13 cellular contexts compared by ENCODE assay signal in the genomic region with DNA sequence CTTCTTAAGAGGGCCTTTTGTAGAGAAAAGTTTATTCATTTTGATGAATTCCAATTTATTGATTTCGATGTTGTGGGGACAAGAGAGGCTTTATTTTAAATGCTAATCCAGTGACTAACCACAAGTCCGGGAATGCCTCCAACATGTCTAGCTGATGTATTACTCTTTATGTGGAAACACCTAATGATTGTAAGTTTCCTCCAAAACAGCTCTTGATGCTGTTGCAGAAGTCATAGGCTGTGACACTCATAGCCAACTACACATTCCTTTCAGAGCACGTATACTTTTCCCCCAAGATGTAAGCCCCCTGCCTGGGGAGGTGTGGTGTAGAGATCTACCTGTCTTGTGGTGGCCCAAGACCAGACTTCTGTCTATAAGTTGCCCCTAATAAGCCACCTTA.
DNase-seq lines count a peak whose midpoint lies in the region; ATAC-seq and TF ChIP-seq lines count a peak whose summit lies in the region.
"Had no signal": no experiment of that assay in that cellular context is flagged by ENCODE, and none has a peak within 500 bp of the region (broad histone marks: within the 10 kb centered on the region; RNA-seq: fewer than 3 reads in every experiment).

No MANE protein-coding gene starts in this region.

- no peak for TF ChIP-seq CTCF in BJ (IDR thresholded peaks at IDR 0.05; ENCODE audit: insufficient read depth, low read depth, low read length)
- TF ChIP-seq CTCF in MCF 10A (IDR thresholded peaks at IDR 0.05; ENCODE audit: unreplicated experiment), result no peak
- no peak for TF ChIP-seq CTCF in psoas muscle (IDR thresholded peaks at IDR 0.05)

- WGBS in mesenchymal stem cell, result 33% methylated on average over 1 of the region's 3 CpGs
- WGBS in psoas muscle, 3 donors, result 56 to 69% (median 57%) methylated on average over 3 of the region's 3 CpGs
- 68% methylated on average over 3 of the region's 3 CpGs for WGBS in right cardiac atrium

- H4K91ac ChIP-seq in mesenchymal stem cell (ENCODE audit: low read length), result no peak overlapping the region

- H3K18ac ChIP-seq in mesenchymal stem cell (ENCODE audit: low read depth in 1 of 2, low read length in 2 of 2), result peak overlapping the region in 1 of 2 experiments; percentile 19

- no peak overlapping the region for H3K4me3 Mint-ChIP-seq in MCF 10A (ENCODE audit: unreplicated experiment)

- no peak overlapping the region for H4K8ac ChIP-seq in mesenchymal stem cell (ENCODE audit: low read length)

- H3K27ac ChIP-seq in mesenchymal stem cell (ENCODE audit: low read length, poor library complexity, severe bottlenecking) (no peak overlapping the region), psoas muscle (no peak overlapping the region), right cardiac atrium (ENCODE audit: low read length) (no peak overlapping the region)
- H3K27ac ChIP-seq: hepatocyte, KMS-11 had no signal

- H3K79me1 ChIP-seq in mesenchymal stem cell (replicated peaks; ENCODE audit: low read length, poor library complexity, severe bottlenecking), result no peaks in the 10 kb centered on the region

- H3K4me3 ChIP-seq in BJ (ENCODE audit: low read depth, low read length), result no peak overlapping the region
- no peak overlapping the region for H3K4me3 ChIP-seq in mesenchymal stem cell (ENCODE audit: insufficient read depth in 1 of 2, low read depth in 1 of 2, low read length in 2 of 2)
- no peak overlapping the region for H3K4me3 ChIP-seq in psoas muscle
- no peak overlapping the region for H3K4me3 ChIP-seq in right cardiac atrium (ENCODE audit: low read length)
- H3K4me3 ChIP-seq: hepatocyte had no signal

- H3K27me3 ChIP-seq in BJ (ENCODE audit: control insufficient read depth, insufficient read depth, low read length), result no peaks in the 10 kb centered on the region
- H3K27me3 ChIP-seq in mesenchymal stem cell (ENCODE audit: control insufficient read depth in 1 of 2, insufficient read depth in 1 of 2, low read length in 2 of 2), result peaks cover 0 to 12% of the 10 kb centered on the region in 2 experiments
- H3K27me3 ChIP-seq in psoas muscle (ENCODE audit: insufficient read depth in 3 of 3, low read length in 2 of 3), result no peaks in the 10 kb centered on the region
- no peaks in the 10 kb centered on the region for H3K27me3 ChIP-seq in right cardiac atrium (ENCODE audit: control insufficient read depth, insufficient read depth)
- H3K27me3 ChIP-seq: hepatocyte had no signal

- no peak overlapping the region for H2AK5ac ChIP-seq in mesenchymal stem cell (ENCODE audit: low read length, severe bottlenecking)

- ATAC-seq in psoas muscle (no peak), right cardiac atrium (no peak)

- POLR2A ChIA-PET in BJ (lab: Charles Lee) (no interaction called here), MCF 10A (lab: Yijun Ruan, JAX) (interaction anchor here (0.6 to 1.5 kb wide), 11 partner anchors 8 to 231 kb away, joined by 3 to 18 read pairs (median 5); no protein-coding TSS in a partner anchor)

- no peak overlapping the region for H2AFZ ChIP-seq in mesenchymal stem cell (ENCODE audit: low read depth, low read length)
- H2AFZ ChIP-seq: hepatocyte had no signal

- H3K14ac ChIP-seq in mesenchymal stem cell (ENCODE audit: low read length in 2 of 2), result no peak overlapping the region

- intact Hi-C loops in MCF 10A (cut with micrococcal nuclease) (loop anchor here (10.0 kb wide), 1 partner anchor 292 kb away; a partner anchor contains a TSS), psoas muscle (cut with DNase I) (no loop called here), right cardiac atrium (cut with DNase I) (no loop called here)

- H3K9me3 Mint-ChIP-seq in MCF 10A (ENCODE audit: unreplicated experiment), result peaks cover 2% of the 10 kb centered on the region

- H3K9ac ChIP-seq in mesenchymal stem cell (ENCODE audit: low read length), result peak overlapping the region; percentile 40
- H3K9ac ChIP-seq: KMS-11 had no signal

- H2BK120ac ChIP-seq in mesenchymal stem cell (ENCODE audit: low read depth, low read length), result no peak overlapping the region

- CTCF ChIA-PET in BJ (lab: Yijun Ruan, JAX) (interaction anchor here (1.0 to 2.4 kb wide), 4 partner anchors 8 to 259 kb away, joined by 3 to 10 read pairs (median 4); no protein-coding TSS in a partner anchor), MCF 10A (lab: Yijun Ruan, JAX) (interaction anchor here (0.6 to 1.4 kb wide), 4 partner anchors 9 to 60 kb away, joined by 3 to 7 read pairs (median 3); no protein-coding TSS in a partner anchor)

- no peak overlapping the region for H3K23ac ChIP-seq in mesenchymal stem cell (ENCODE audit: low read length in 2 of 2)

- no TSS peak for BruUV-seq in MCF 10A (replicated peaks; lab: Mats Ljungman, UMichigan)

- H2BK5ac ChIP-seq in mesenchymal stem cell (ENCODE audit: low read depth, low read length, poor library complexity, severe bottlenecking), result no peak overlapping the region

- H3K4ac ChIP-seq in mesenchymal stem cell (ENCODE audit: low read depth in 1 of 2, low read length in 2 of 2), result no peak overlapping the region

- no peaks in the 10 kb centered on the region for H3K36me3 ChIP-seq in BJ (ENCODE audit: control insufficient read depth, insufficient read depth, low read length)
- H3K36me3 ChIP-seq in mesenchymal stem cell (ENCODE audit: control insufficient read depth in 1 of 2, insufficient read depth in 2 of 2, low read depth in 1 of 2, low read length in 2 of 2), result no peaks in the 10 kb centered on the region
- no peaks in the 10 kb centered on the region for H3K36me3 ChIP-seq in psoas muscle (ENCODE audit: insufficient read depth in 1 of 2, low read depth in 1 of 2)

- H2BK15ac ChIP-seq in mesenchymal stem cell (ENCODE audit: low read depth, poor library complexity, severe bottlenecking), result no peak overlapping the region

- no peaks in the 10 kb centered on the region for H3K36me3 Mint-ChIP-seq in MCF 10A (ENCODE audit: insufficient read depth, unreplicated experiment)

- H3K27ac Mint-ChIP-seq in MCF 10A (ENCODE audit: low read depth, unreplicated experiment), result peak overlapping the region; percentile 44

- no peaks in the 10 kb centered on the region for H3K27me3 Mint-ChIP-seq in MCF 10A (ENCODE audit: insufficient read depth, unreplicated experiment)

- DNase-seq in BJ (ENCODE audit: low read depth) (peak; percentile 78), M059J (ENCODE audit: low read depth) (peak; percentile 97), MCF 10A (ENCODE audit: unreplicated experiment) (peak; percentile 78), mesenchymal stem cell (peak; percentile 90), psoas muscle (no peak), UCSD-AML1 (lab: John Stamatoyannopoulos, UW; ENCODE audit: unreplicated experiment) (no peak), right cardiac atrium (no peak)
- DNase-seq in activated CD4-positive, alpha-beta T cell treated with anti-CD3 and anti-CD28 coated beads for 48 hours, result no peak
- DNase-seq: Caco-2; central memory CD4-positive, alpha-beta T cell; NCI-H524 had no signal

- no peak overlapping the region for H2BK12ac ChIP-seq in mesenchymal stem cell (ENCODE audit: low read length in 2 of 2)

- H3K4me1 ChIP-seq in mesenchymal stem cell (ENCODE audit: control insufficient read depth, insufficient read depth, low read depth, low read length) (no peaks in the 10 kb centered on the region), psoas muscle (no peaks in the 10 kb centered on the region), right cardiac atrium (ENCODE audit: control insufficient read depth, insufficient read depth, low read length) (no peaks in the 10 kb centered on the region)
- H3K4me1 ChIP-seq: Caco-2 had no signal

- peaks cover 28% of the 10 kb centered on the region for H3K4me1 Mint-ChIP-seq in MCF 10A (ENCODE audit: insufficient read depth, unreplicated experiment)

- H3K9me3 ChIP-seq in mesenchymal stem cell (ENCODE audit: control insufficient read depth, low read length), result no peaks in the 10 kb centered on the region
- H3K9me3 ChIP-seq in psoas muscle, result no peaks in the 10 kb centered on the region
- no peaks in the 10 kb centered on the region for H3K9me3 ChIP-seq in right cardiac atrium (ENCODE audit: control insufficient read depth, low read length)
- H3K9me3 ChIP-seq: Caco-2 had no signal

- no peak overlapping the region for H3K4me2 ChIP-seq in mesenchymal stem cell (ENCODE audit: low read length, poor library complexity, severe bottlenecking)
- H3K4me2 ChIP-seq: hepatocyte, KMS-11 had no signal

Comparison
In these comparisons a context has a peak if more than half of its experiments do, and no peak if none do; other contexts are left out.
1. DNase-seq: peak in BJ (single experiment), M059J (single experiment), MCF 10A (single experiment) and mesenchymal stem cell (single experiment); none in psoas muscle (0 of 2), activated CD4-positive, alpha-beta T cell treated with anti-CD3 and anti-CD28 coated beads for 48 hours (single experiment), UCSD-AML1 (single experiment) and right cardiac atrium (0 of 3).